20 cellular contexts compared by ENCODE assay signal in the genomic region with DNA sequence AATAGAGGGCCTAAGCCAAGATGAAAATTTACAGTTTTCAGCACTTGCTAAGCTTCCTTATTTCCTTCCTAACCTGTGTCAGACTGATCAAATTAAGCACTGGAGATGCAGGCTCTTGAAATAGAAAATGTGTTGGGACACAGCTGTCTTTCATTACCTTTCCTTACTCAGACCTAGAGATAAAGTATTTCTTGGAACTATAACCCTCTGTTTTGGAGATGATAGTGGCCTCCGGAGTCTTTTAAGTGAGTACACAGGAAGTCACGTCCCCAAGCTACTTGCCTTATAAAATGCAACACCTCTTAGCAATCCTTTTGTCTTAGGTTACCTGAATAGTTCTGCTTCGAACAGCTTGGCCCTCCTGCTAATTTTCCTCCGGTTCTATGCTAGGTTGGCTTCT. TPM values are rescaled to one million over a fixed set of nuclear protein-coding genes. Genes with fewer than 3 reads are reported as not detected.
DNase-seq lines count a peak whose midpoint lies in the region; ATAC-seq and TF ChIP-seq lines count a peak whose summit lies in the region.
"Had no signal": no experiment of that assay in that cellular context is flagged by ENCODE, and none has a peak within 500 bp of the region (broad histone marks: within the 10 kb centered on the region; RNA-seq: fewer than 3 reads in every experiment).

No MANE protein-coding gene starts in this region.

- DNase-seq in T-helper 1 cell (no peak), neuronal stem cell (ENCODE audit: low spot score) (no peak), tibial artery (no peak), MG63 (no peak)
- no peak for DNase-seq in activated naive CD8-positive, alpha-beta T cell treated with anti-CD3 and anti-CD28 coated beads for 36 hours
- no peak for DNase-seq in activated naive CD8-positive, alpha-beta T cell treated with anti-CD3 and anti-CD28 coated beads, Interleukin-2, amount 50 U/mL, for 24 hours
- DNase-seq in activated T-helper 2 cell treated with anti-CD3 and anti-CD28 coated beads, Interferon-gamma antibody, Interleukin-2, Interleukin-4, amounts not matched to agents 10 μg/mL and 5 μg/mL and 100 μg/mL, durations not matched to agents 14 hours and 24 hours and 36 hours (ENCODE audit: low spot score): no peak
- DNase-seq: 8988T; CD4-positive, alpha-beta memory T cell; GM23248; HCEC 1CT; KBM-7; NCI-H1105; NCI-H146; NCI-H2029 treated with DMSO at 0.1 percent for 48 hours; NCI-H345 had no signal

- ATAC-seq in activated naive CD8-positive, alpha-beta T cell treated with anti-CD3 and anti-CD28 coated beads, Interleukin-2, amount 50 U/mL, for 24 hours: no peak
- ATAC-seq: Right ventricle myocardium inferior had no signal

- no peak overlapping the region for H3K4me3 ChIP-seq in neuronal stem cell (ENCODE audit: low read length in 2 of 2)
- H3K4me3 ChIP-seq in tibial artery: no peak overlapping the region
- no peak overlapping the region for H3K4me3 ChIP-seq in MG63
- H3K4me3 ChIP-seq: BLaER1 treated with 17β-estradiol and CSF1 and Interleukin-3, amounts not matched to agents 10 nM and 100 nM; GM23248 had no signal

- no peak overlapping the region for H3K4ac ChIP-seq in neuronal stem cell (ENCODE audit: low read length)

- H3K4me1 ChIP-seq in neuronal stem cell (ENCODE audit: control insufficient read depth in 2 of 2, insufficient read depth in 1 of 2, low read depth in 1 of 2, low read length in 2 of 2) (no peaks in the 10 kb centered on the region), tibial artery (no peaks in the 10 kb centered on the region)

- H3K4me3 Mint-ChIP-seq in T-helper 1 cell treated with Interleukin-12 subunit alpha and Interleukin-12 subunit beta and Interleukin-4 antibody, amounts not matched to agents 30 μg/mL and 1 μg/mL, for 36 hours: no peak overlapping the region
- H3K4me3 Mint-ChIP-seq in activated naive CD8-positive, alpha-beta T cell treated with anti-CD3 and anti-CD28 coated beads for 36 hours: no peak overlapping the region
- no peak overlapping the region for H3K4me3 Mint-ChIP-seq in activated naive CD8-positive, alpha-beta T cell treated with anti-CD3 and anti-CD28 coated beads, Interleukin-2, amount 50 U/mL, for 24 hours
- no peak overlapping the region for H3K4me3 Mint-ChIP-seq in activated T-helper 2 cell treated with anti-CD3 and anti-CD28 coated beads, Interferon-gamma antibody, Interleukin-2, Interleukin-4, amounts not matched to agents 10 μg/mL and 5 μg/mL and 100 μg/mL, durations not matched to agents 14 hours and 24 hours and 36 hours (ENCODE audit: low read depth)
- H3K4me3 Mint-ChIP-seq: CD4-positive, alpha-beta memory T cell had no signal

- peak overlapping the region; percentile 47 for H2AFZ ChIP-seq in neuronal stem cell (ENCODE audit: low read length)
- H2AFZ ChIP-seq: GM23248 had no signal

- no peak overlapping the region for H2BK15ac ChIP-seq in neuronal stem cell (ENCODE audit: low read length)

- H3K27me3 ChIP-seq in neuronal stem cell (ENCODE audit: control insufficient read depth in 3 of 3, insufficient read depth in 3 of 3, low read depth in 1 of 3, low read length in 3 of 3) (no peaks in the 10 kb centered on the region), tibial artery (no peaks in the 10 kb centered on the region), MG63 (no peaks in the 10 kb centered on the region)
- H3K27me3 ChIP-seq: BLaER1 treated with 17β-estradiol and CSF1 and Interleukin-3, amounts not matched to agents 10 nM and 100 nM had no signal

- H4K91ac ChIP-seq in neuronal stem cell (ENCODE audit: low read depth, low read length, poor library complexity): no peak overlapping the region

- H3K27ac ChIP-seq in neuronal stem cell (replicated peaks; ENCODE audit: low read length): no peak overlapping the region
- H3K27ac ChIP-seq in tibial artery: no peak overlapping the region
- H3K27ac ChIP-seq: BLaER1 treated with 17β-estradiol and CSF1 and Interleukin-3, amounts not matched to agents 10 nM and 100 nM; GM23248; HL-60 had no signal

- no peak overlapping the region for H2BK12ac ChIP-seq in neuronal stem cell (ENCODE audit: low read length)

- no peak overlapping the region for H2BK5ac ChIP-seq in neuronal stem cell (ENCODE audit: low read length)

- TF ChIP-seq CTCF in tibial artery (IDR thresholded peaks at IDR 0.05): no peak

- H3K36me3 Mint-ChIP-seq in T-helper 1 cell treated with Interleukin-12 subunit alpha and Interleukin-12 subunit beta and Interleukin-4 antibody, amounts not matched to agents 30 μg/mL and 1 μg/mL, for 36 hours (ENCODE audit: low read depth): no peaks in the 10 kb centered on the region
- H3K36me3 Mint-ChIP-seq in activated naive CD8-positive, alpha-beta T cell treated with anti-CD3 and anti-CD28 coated beads for 36 hours: peaks cover 4% of the 10 kb centered on the region
- H3K36me3 Mint-ChIP-seq in activated naive CD8-positive, alpha-beta T cell treated with anti-CD3 and anti-CD28 coated beads, Interleukin-2, amount 50 U/mL, for 24 hours (ENCODE audit: low read depth): peaks cover 2% of the 10 kb centered on the region
- H3K36me3 Mint-ChIP-seq in activated T-helper 2 cell treated with anti-CD3 and anti-CD28 coated beads, Interferon-gamma antibody, Interleukin-2, Interleukin-4, amounts not matched to agents 10 μg/mL and 5 μg/mL and 100 μg/mL, durations not matched to agents 14 hours and 24 hours and 36 hours (ENCODE audit: low read depth): no peaks in the 10 kb centered on the region
- H3K36me3 Mint-ChIP-seq: CD4-positive, alpha-beta memory T cell had no signal

- no peak overlapping the region for H3K9ac ChIP-seq in neuronal stem cell (ENCODE audit: low read depth, low read length, poor library complexity)
- H3K9ac ChIP-seq: BLaER1 treated with 17β-estradiol and CSF1 and Interleukin-3, amounts not matched to agents 10 nM and 100 nM; GM23248 had no signal

- H3K9me3 Mint-ChIP-seq in T-helper 1 cell treated with Interleukin-12 subunit alpha and Interleukin-12 subunit beta and Interleukin-4 antibody, amounts not matched to agents 30 μg/mL and 1 μg/mL, for 36 hours: peaks cover 14% of the 10 kb centered on the region
- H3K9me3 Mint-ChIP-seq in activated naive CD8-positive, alpha-beta T cell treated with anti-CD3 and anti-CD28 coated beads for 36 hours: no peaks in the 10 kb centered on the region
- peaks cover 9% of the 10 kb centered on the region for H3K9me3 Mint-ChIP-seq in activated naive CD8-positive, alpha-beta T cell treated with anti-CD3 and anti-CD28 coated beads, Interleukin-2, amount 50 U/mL, for 24 hours
- H3K9me3 Mint-ChIP-seq in activated T-helper 2 cell treated with anti-CD3 and anti-CD28 coated beads, Interferon-gamma antibody, Interleukin-2, Interleukin-4, amounts not matched to agents 10 μg/mL and 5 μg/mL and 100 μg/mL, durations not matched to agents 14 hours and 24 hours and 36 hours: peaks cover 13% of the 10 kb centered on the region
- H3K9me3 Mint-ChIP-seq: CD4-positive, alpha-beta memory T cell had no signal

- H3K9me3 ChIP-seq in neuronal stem cell (replicated peaks in 1 of 2; ENCODE audit: control insufficient read depth in 2 of 2, insufficient read depth in 1 of 2, low read depth in 1 of 2, low read length in 2 of 2) (no peaks in the 10 kb centered on the region), tibial artery (no peaks in the 10 kb centered on the region), MG63 (no peaks in the 10 kb centered on the region)

- peak overlapping the region; percentile 56 for H3K27ac Mint-ChIP-seq in T-helper 1 cell treated with Interleukin-12 subunit alpha and Interleukin-12 subunit beta and Interleukin-4 antibody, amounts not matched to agents 30 μg/mL and 1 μg/mL, for 36 hours
- H3K27ac Mint-ChIP-seq in activated naive CD8-positive, alpha-beta T cell treated with anti-CD3 and anti-CD28 coated beads for 36 hours: peak overlapping the region; percentile 35
- H3K27ac Mint-ChIP-seq in activated naive CD8-positive, alpha-beta T cell treated with anti-CD3 and anti-CD28 coated beads, Interleukin-2, amount 50 U/mL, for 24 hours: no peak overlapping the region
- peak overlapping the region; percentile 72 for H3K27ac Mint-ChIP-seq in activated T-helper 2 cell treated with anti-CD3 and anti-CD28 coated beads, Interferon-gamma antibody, Interleukin-2, Interleukin-4, amounts not matched to agents 10 μg/mL and 5 μg/mL and 100 μg/mL, durations not matched to agents 14 hours and 24 hours and 36 hours

- no peak overlapping the region for H3K4me2 ChIP-seq in neuronal stem cell (ENCODE audit: insufficient read depth, low read length, poor library complexity, severe bottlenecking)
- H3K4me2 ChIP-seq: BLaER1 treated with 17β-estradiol and CSF1 and Interleukin-3, amounts not matched to agents 10 nM and 100 nM had no signal

- no CpG with 5 or more reads among the region's 4 CpGs for WGBS in neuronal stem cell (ENCODE audit: extremely low coverage in 2 of 2, insufficient read length in 2 of 2, insufficient replicate concordance in 1 of 2), 2 donors

- H3K23ac ChIP-seq in neuronal stem cell (ENCODE audit: low read depth, low read length, poor library complexity): no peak overlapping the region

- H2AK5ac ChIP-seq in neuronal stem cell (ENCODE audit: low read depth, low read length): no peak overlapping the region

- peaks cover 8% of the 10 kb centered on the region for H3K27me3 Mint-ChIP-seq in T-helper 1 cell treated with Interleukin-12 subunit alpha and Interleukin-12 subunit beta and Interleukin-4 antibody, amounts not matched to agents 30 μg/mL and 1 μg/mL, for 36 hours (ENCODE audit: low read depth)
- H3K27me3 Mint-ChIP-seq in activated naive CD8-positive, alpha-beta T cell treated with anti-CD3 and anti-CD28 coated beads for 36 hours: peaks cover 4% of the 10 kb centered on the region
- peaks cover 5% of the 10 kb centered on the region for H3K27me3 Mint-ChIP-seq in activated naive CD8-positive, alpha-beta T cell treated with anti-CD3 and anti-CD28 coated beads, Interleukin-2, amount 50 U/mL, for 24 hours
- peaks cover 7% of the 10 kb centered on the region for H3K27me3 Mint-ChIP-seq in activated T-helper 2 cell treated with anti-CD3 and anti-CD28 coated beads, Interferon-gamma antibody, Interleukin-2, Interleukin-4, amounts not matched to agents 10 μg/mL and 5 μg/mL and 100 μg/mL, durations not matched to agents 14 hours and 24 hours and 36 hours (ENCODE audit: low read depth)

- intact Hi-C loops in activated T-helper 2 cell treated with anti-CD3 and anti-CD28 coated beads, Interferon-gamma antibody, Interleukin-2, Interleukin-4, amounts not matched to agents 10 μg/mL and 5 μg/mL and 100 μg/mL, durations not matched to agents 14 hours and 24 hours and 36 hours (cut with micrococcal nuclease): no loop called here
- intact Hi-C loops in tibial artery (cut with DNase I; ENCODE audit: low total_unique reads): no loop called here

- no peaks in the 10 kb centered on the region for H3K36me3 ChIP-seq in neuronal stem cell (replicated peaks in 1 of 2; ENCODE audit: control insufficient read depth in 2 of 2, insufficient read depth in 2 of 2, low read length in 2 of 2)
- no peaks in the 10 kb centered on the region for H3K36me3 ChIP-seq in tibial artery
- no peaks in the 10 kb centered on the region for H3K36me3 ChIP-seq in MG63
- H3K36me3 ChIP-seq: BLaER1 treated with 17β-estradiol and CSF1 and Interleukin-3, amounts not matched to agents 10 nM and 100 nM had no signal

- H3K79me1 ChIP-seq in neuronal stem cell (ENCODE audit: low read depth, low read length): no peaks in the 10 kb centered on the region

- no peak overlapping the region for H3K18ac ChIP-seq in neuronal stem cell (ENCODE audit: low read length)

- H2BK120ac ChIP-seq in neuronal stem cell (ENCODE audit: low read depth, low read length): no peak overlapping the region

- no peak overlapping the region for H4K8ac ChIP-seq in neuronal stem cell (ENCODE audit: low read depth, low read length)

- no peak overlapping the region for H3K14ac ChIP-seq in neuronal stem cell (ENCODE audit: low read length)

- H3K4me1 Mint-ChIP-seq in T-helper 1 cell treated with Interleukin-12 subunit alpha and Interleukin-12 subunit beta and Interleukin-4 antibody, amounts not matched to agents 30 μg/mL and 1 μg/mL, for 36 hours (ENCODE audit: low read depth): peaks cover 7% of the 10 kb centered on the region
- peaks cover 11% of the 10 kb centered on the region for H3K4me1 Mint-ChIP-seq in activated naive CD8-positive, alpha-beta T cell treated with anti-CD3 and anti-CD28 coated beads for 36 hours
- H3K4me1 Mint-ChIP-seq in activated naive CD8-positive, alpha-beta T cell treated with anti-CD3 and anti-CD28 coated beads, Interleukin-2, amount 50 U/mL, for 24 hours: peaks cover 7% of the 10 kb centered on the region
- H3K4me1 Mint-ChIP-seq in activated T-helper 2 cell treated with anti-CD3 and anti-CD28 coated beads, Interferon-gamma antibody, Interleukin-2, Interleukin-4, amounts not matched to agents 10 μg/mL and 5 μg/mL and 100 μg/mL, durations not matched to agents 14 hours and 24 hours and 36 hours (ENCODE audit: low read depth): peaks cover 10% of the 10 kb centered on the region
- H3K4me1 Mint-ChIP-seq: CD4-positive, alpha-beta memory T cell had no signal

RNA-seq across cellular contexts. Expression of a gene that starts 12.4 kb away (rescaled TPM):
- total RNA-seq in activated naive CD8-positive, alpha-beta T cell treated with anti-CD3 and anti-CD28 coated beads for 36 hours: 10 to 100 TPM; 37.7 to 38.0 TPM
- 34.9 and 35.0 TPM in 2 replicates for total RNA-seq in activated T-helper 2 cell treated with anti-CD3 and anti-CD28 coated beads, Interferon-gamma antibody, Interleukin-2, Interleukin-4, amounts not matched to agents 10 μg/mL and 5 μg/mL and 100 μg/mL, durations not matched to agents 14 hours and 24 hours and 36 hours
- 8.0 TPM for polyA plus RNA-seq in neuronal stem cell (2013, experiment 1 of 2)
- 8.1 TPM for polyA plus RNA-seq in neuronal stem cell (2013, experiment 2 of 2)
- total RNA-seq in MG63 (2014; rRNA removed; shearing (Covaris generic); ENCODE audit: low replicate concordance): 8.4 and 17.3 TPM in 2 replicates
